16 cellular contexts compared by ENCODE assay signal in the genomic region with DNA sequence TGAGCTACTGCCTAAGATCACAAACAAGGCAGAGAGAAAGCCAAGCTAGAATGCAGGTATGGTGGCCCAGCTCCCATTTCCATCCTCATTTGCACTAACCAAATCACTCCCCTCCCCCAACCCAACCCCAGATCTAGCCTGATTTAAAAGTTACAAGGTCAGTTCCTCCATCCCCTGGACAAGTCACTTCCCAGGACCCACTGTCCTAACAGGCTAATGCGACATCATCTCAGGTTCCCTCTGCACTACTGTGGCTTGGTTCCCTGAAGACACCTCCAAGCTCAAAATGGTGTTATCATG. TPM values are rescaled to one million over a fixed set of nuclear protein-coding genes. Genes with fewer than 3 reads are reported as not detected.
A peak's percentile ranks its signal among the peaks of the same experiment; 100 is the strongest.
DNase-seq lines count a peak whose midpoint lies in the region; ATAC-seq, FAIRE-seq and TF ChIP-seq lines count a peak whose summit lies in the region.
"Had no signal": no experiment of that assay in that cellular context is flagged by ENCODE, and none has a peak within 500 bp of the region (broad histone marks: within the 10 kb centered on the region; RNA-seq: fewer than 3 reads in every experiment).

No MANE protein-coding gene starts in this region.

- peak overlapping the region; percentile 49 for H3K27ac ChIP-seq in HL-60 (replicated peaks)
- peak overlapping the region; percentile 56 for H3K27ac ChIP-seq in K562 (ENCODE audit: extremely low read depth, low read depth, low read length)
- peak overlapping the region; percentile 43 for H3K27ac ChIP-seq in iPS-20b (ENCODE audit: low read length)
- H3K27ac ChIP-seq in spleen, result peak overlapping the region in 7 of 8 donors; percentile 85 to 93 (median 90)

- ATAC-seq in K562, result no peak
- ATAC-seq: mucosa of descending colon had no signal

- CTCF ChIA-PET in K562 (lab: Yijun Ruan, JAX; ENCODE audit: low intra/inter-chr PET ratio), result no interaction called here

- 0 out of 3 replicates have a peak, but pooled peaks cover 2% of the 10 kb centered on the region for H3K36me3 ChIP-seq in K562 (ENCODE audit: control insufficient read depth, insufficient read depth, low read length)
- no peaks in the 10 kb centered on the region; the same call in none of the 2 replicates for H3K36me3 ChIP-seq in iPS-20b (ENCODE audit: insufficient read depth, low read depth, low read length)
- H3K36me3 ChIP-seq in spleen, result no peaks in the 10 kb centered on the region
- no peaks in the 10 kb centered on the region for H3K36me3 ChIP-seq in BE2C

- peak overlapping the region; percentile 97 for H3K4me2 ChIP-seq in K562 (ENCODE audit: insufficient read depth, low read length)

- H3K27me3 ChIP-seq in HL-60 (ENCODE audit: insufficient read depth, poor library complexity, severe bottlenecking) (no peaks in the 10 kb centered on the region), K562 (ENCODE audit: control insufficient read depth in 2 of 2, insufficient read depth in 2 of 2, low read length in 2 of 2) (no peaks in the 10 kb centered on the region), iPS-20b (ENCODE audit: insufficient read depth, low read length) (no peaks in the 10 kb centered on the region), spleen (replicated peaks in 1 of 7) (no peaks in the 10 kb centered on the region), BE2C (peaks cover 41% of the 10 kb centered on the region)

- H4K20me1 ChIP-seq in K562 (replicated peaks; ENCODE audit: control insufficient read depth, insufficient read depth, low read length), result no peaks in the 10 kb centered on the region

- TF ChIP-seq POLR2A in K562 (conservative IDR thresholded peaks at IDR 0.05), result no peak
- no peak for TF ChIP-seq POLR2A in spleen (IDR thresholded peaks at IDR 0.05)

- TF ChIP-seq CTCF in HL-60 (IDR thresholded peaks at IDR 0.05; ENCODE audit: insufficient read depth, low read length) (no peak), K562 (IDR thresholded peaks at IDR 0.05 in 2 of 3, conservative IDR thresholded peaks at IDR 0.05 in 1 of 3; ENCODE audit: insufficient read depth in 2 of 3, low read depth in 1 of 3, low read length in 3 of 3) (no peak), spleen (IDR thresholded peaks at IDR 0.05 in 8 of 11, conservative IDR thresholded peaks at IDR 0.05 in 3 of 11) (no peak), BE2C (IDR thresholded peaks at IDR 0.05; ENCODE audit: low read depth, low read length) (no peak)

- BruUV-seq in K562 (replicated peaks; lab: Mats Ljungman, UMichigan), result no TSS peak

- H3K9me3 ChIP-seq in K562 (replicated peaks; ENCODE audit: control insufficient read depth, insufficient read depth, low read depth, low read length) (no peaks in the 10 kb centered on the region), iPS-20b (ENCODE audit: insufficient read depth, low read depth, low read length) (no peaks in the 10 kb centered on the region), spleen (no peaks in the 10 kb centered on the region), BE2C (no peaks in the 10 kb centered on the region)
- H3K9me3 ChIP-seq: mucosa of descending colon had no signal

- TF ChIP-seq EP300 in K562 (IDR thresholded peaks at IDR 0.05; ENCODE audit: low read length), result no peak

- POLR2A ChIA-PET in K562 (lab: Yijun Ruan, JAX), result interaction anchor here (0.6 to 3.9 kb wide), 8 partner anchors 8 to 378 kb away, joined by 3 to 19 read pairs (median 4); a partner anchor contains a TSS

- DNase-seq in HL-60 (ENCODE audit: low read depth in 1 of 2, low spot score in 1 of 2) (no peak), K562 (ENCODE audit: extremely low read depth in 1 of 4, low spot score in 3 of 4) (peak in 1 of 4 experiments; percentile 37), spleen (no peak), DMS114 treated with DMSO at 0.1 percent for 48 hours (lab: John Stamatoyannopoulos, UW; ENCODE audit: unreplicated experiment) (no peak), BE2C (no peak), NCI-H1417 treated with DMSO at 0.1 percent for 48 hours (lab: John Stamatoyannopoulos, UW) (no peak)
- DNase-seq in NK-92 treated with Interleukin-12 subunit alpha and Interleukin-12 subunit beta, amount 100 ng/mL, for 24 hours (lab: John Stamatoyannopoulos, UW), result no peak
- DNase-seq: activated CD4-positive, alpha-beta T cell treated with anti-CD3 and anti-CD28 coated beads, Interleukin-2, amount 10 ng/mL, durations not matched to agents 7 days and 5 days; GDM1; HFFc6; mucosa of descending colon; NCI-H1105 treated with DMSO at 0.1 percent for 48 hours; NCI-H510A; RPMI8226 had no signal

- H3K79me2 ChIP-seq in K562 (ENCODE audit: control insufficient read depth, insufficient read depth, low read length), result peaks cover 63% of the 10 kb centered on the region

- H3K4me1 ChIP-seq in K562 (replicated peaks in 1 of 2; ENCODE audit: control insufficient read depth in 2 of 2, insufficient read depth in 2 of 2, low read length in 2 of 2) (peaks cover 31 to 42% of the 10 kb centered on the region in 2 experiments), iPS-20b (ENCODE audit: insufficient read depth, low read length) (peaks cover 32% of the 10 kb centered on the region), spleen (peaks cover 8 to 82% (median 58%) of the 10 kb centered on the region in 6 donors), BE2C (no peaks in the 10 kb centered on the region)

- no peak for FAIRE-seq in K562 (lab: Jason Lieb, UNC)
- FAIRE-seq: HTR-8/SVneo had no signal

- H3K9ac ChIP-seq in K562 (ENCODE audit: insufficient read depth in 1 of 2, low read depth in 2 of 2, low read length in 2 of 2), result peak overlapping the region; percentile 38 to 88; a peak in 3 of 4 replicates
- H3K9ac ChIP-seq in iPS-20b (ENCODE audit: low read depth, low read length), result peak overlapping the region; percentile 24; the same call in 1 of the 2 replicates

- 31% methylated on average over 1 of the region's 1 CpG for WGBS in K562 (ENCODE audit: insufficient coverage, low coverage, missing lambda C conversion rate)
- WGBS in spleen, 5 donors, result 75 to 88% (median 86%) methylated on average over 1 of the region's 1 CpG

- H2AFZ ChIP-seq in K562 (ENCODE audit: low read depth, low read length), result no peak overlapping the region

- H3K4me3 ChIP-seq in HL-60 (replicated peaks; ENCODE audit: insufficient read depth, low read length), result no peak overlapping the region
- peak overlapping the region; percentile 87 for H3K4me3 ChIP-seq in K562
- peak overlapping the region; percentile 87 for H3K4me3 ChIP-seq in iPS-20b (ENCODE audit: low read length)
- peak overlapping the region in 1 of 8 donors; percentile 86 for H3K4me3 ChIP-seq in spleen
- H3K4me3 ChIP-seq in BE2C (ENCODE audit: low read depth, low read length), result no peak overlapping the region
- H3K4me3 ChIP-seq: mucosa of descending colon had no signal

- TF ChIP-seq RAD21 in K562 (CRISPR knock-in tag; conservative IDR thresholded peaks at IDR 0.05 in 1 of 2, IDR thresholded peaks at IDR 0.05 in 1 of 2), result no peak

- peaks cover 3% of the 10 kb centered on the region for H3K9me1 ChIP-seq in K562 (ENCODE audit: control insufficient read depth, insufficient read depth, low read length)

- in situ Hi-C loops in K562 (cut with MboI), result no loop called here

- intact Hi-C loops in K562 (cut with micrococcal nuclease), result no loop called here
- intact Hi-C loops in spleen (cut with DNase I; ENCODE audit: low total_unique reads), result no loop called here

RNA-seq across cellular contexts. Expression of a gene that starts 2.4 kb away (rescaled TPM):
- 141 and 286 TPM in 2 replicates for total RNA-seq in K562 (2011; cell fraction: chromatin; rRNA removed; ENCODE audit: low replicate concordance)
- 122 and 178 TPM in 2 replicates for total RNA-seq in K562 (2011; cell fraction: nucleolus; rRNA removed)
- total RNA-seq in K562 (2011; cell fraction: nucleoplasm; rRNA removed), result 177 and 186 TPM in 2 replicates
- total RNA-seq in K562 (2014; rRNA removed) (27.4 and 33.9 TPM in 2 replicates), K562 (2014; rRNA removed; fragmentation: Illumina TruSeq; extraction: Trizol) (66.3 and 74.4 TPM in 2 replicates), K562 (2015; rRNA removed; fragmentation: Illumina TruSeq; extraction: Trizol) (45.6 and 46.4 TPM in 2 replicates), K562 (2021) (52.9 and 60.6 TPM in 2 replicates), spleen (10 to 100 TPM; 46.7 to 77.2 (median 56.8) TPM)
- polyA plus RNA-seq in K562 (2011; rRNA removed) (187 and 204 TPM in 2 replicates), K562 (2014; fragmentation: Illumina TruSeq; extraction: Trizol) (101 and 117 TPM in 2 replicates), K562 (2014; fragmentation: Nextera tagmentation; extraction: Ambion mirVana) (10 to 100 TPM; 30.6 to 52.5 TPM), K562 (2014; rRNA removed) (29.3 and 34.0 TPM in 2 replicates), spleen (10 to 100 TPM in 1 of 3 donors, 1 to 10 TPM in 2; 6.4 to 16.5 (median 8.4) TPM)
- polyA plus RNA-seq in K562 (2011; cell fraction: cytosol; rRNA removed), result 165 and 171 TPM in 2 replicates
- polyA plus RNA-seq in K562 (2011; cell fraction: nucleus; rRNA removed), result 81.4 and 97.5 TPM in 2 replicates
- 38.5 and 65.7 TPM in 2 replicates for polyA plus RNA-seq in K562 (2012)
- polyA minus RNA-seq in K562 (2011; rRNA and poly(A)+ RNA removed), result 160 and 231 TPM in 2 replicates
- polyA minus RNA-seq in K562 (2011; cell fraction: cytosol; rRNA and poly(A)+ RNA removed), result 62.2 and 87.5 TPM in 2 replicates
- polyA minus RNA-seq in K562 (2011; cell fraction: nucleus; rRNA and poly(A)+ RNA removed), result 21.8 and 42.3 TPM in 2 replicates
- polyA plus RNA-seq in BE2C (2012; ENCODE audit: insufficient read depth, insufficient read length, low read depth), result 0.54 TPM

RNA-seq across cellular contexts. Expression of a gene that starts 20.2 kb away (rescaled TPM):
- total RNA-seq in K562 (2011; cell fraction: chromatin; rRNA removed; ENCODE audit: low replicate concordance), result 1.5 and 4.4 TPM in 2 replicates
- total RNA-seq in K562 (2011; cell fraction: nucleolus; rRNA removed), result 2.0 and 3.0 TPM in 2 replicates
- 2.4 and 4.0 TPM in 2 replicates for total RNA-seq in K562 (2011; cell fraction: nucleoplasm; rRNA removed)
- total RNA-seq in K562 (2014; rRNA removed) (not detected in 2 replicates), K562 (2014; rRNA removed; fragmentation: Illumina TruSeq; extraction: Trizol) (not detected in 2 replicates), K562 (2015; rRNA removed; fragmentation: Illumina TruSeq; extraction: Trizol) (0.23 TPM in 1 of 2 replicates, not detected in the other), K562 (2021) (0.38 and 0.53 TPM in 2 replicates), spleen (10 to 100 TPM; 24.3 to 31.9 (median 29.7) TPM)
- polyA plus RNA-seq in K562 (2011; rRNA removed) (0.23 TPM in 1 of 2 replicates, not detected in the other), K562 (2014; fragmentation: Illumina TruSeq; extraction: Trizol) (not detected in 2 replicates), K562 (2014; fragmentation: Nextera tagmentation; extraction: Ambion mirVana) (not detected), K562 (2014; rRNA removed) (0.23 and 0.27 TPM in 2 replicates), spleen (100 to 1,000 TPM in 1 of 3 donors, 10 to 100 TPM in 2; 87.6 to 141 (median 94.2) TPM)
- polyA plus RNA-seq in K562 (2011; cell fraction: cytosol; rRNA removed), result not detected in 2 replicates
- 1.3 and 3.0 TPM in 2 replicates for polyA plus RNA-seq in K562 (2011; cell fraction: nucleus; rRNA removed)
- 0.26 and 0.84 TPM in 2 replicates for polyA plus RNA-seq in K562 (2012)
- polyA minus RNA-seq in K562 (2011; rRNA and poly(A)+ RNA removed), result 0.53 TPM in 1 of 2 replicates, not detected in the other
- not detected in 2 replicates for polyA minus RNA-seq in K562 (2011; cell fraction: cytosol; rRNA and poly(A)+ RNA removed)
- 0.81 and 1.1 TPM in 2 replicates for polyA minus RNA-seq in K562 (2011; cell fraction: nucleus; rRNA and poly(A)+ RNA removed)
- polyA plus RNA-seq in BE2C (2012; ENCODE audit: insufficient read depth, insufficient read length, low read depth), result not detected
- total RNA-seq: HFFc6 had no signal

RNA-seq across cellular contexts. Expression of a gene that starts 27.2 kb away (rescaled TPM):
- total RNA-seq in K562 (2011; cell fraction: chromatin; rRNA removed; ENCODE audit: low replicate concordance), result 56.3 and 125 TPM in 2 replicates
- total RNA-seq in K562 (2011; cell fraction: nucleolus; rRNA removed), result 93.4 and 97.7 TPM in 2 replicates
- 70.5 and 77.6 TPM in 2 replicates for total RNA-seq in K562 (2011; cell fraction: nucleoplasm; rRNA removed)
- total RNA-seq in K562 (2014; rRNA removed), result 59.8 and 77.5 TPM in 2 replicates
- 43.1 and 52.9 TPM in 2 replicates for total RNA-seq in K562 (2014; rRNA removed; fragmentation: Illumina TruSeq; extraction: Trizol)
- total RNA-seq in K562 (2015; rRNA removed; fragmentation: Illumina TruSeq; extraction: Trizol), result 56.4 and 57.5 TPM in 2 replicates
- 50.6 and 51.1 TPM in 2 replicates for total RNA-seq in K562 (2021)
- 52.8 and 54.2 TPM in 2 replicates for polyA plus RNA-seq in K562 (2011; rRNA removed)
- 52.1 and 58.4 TPM in 2 replicates for polyA plus RNA-seq in K562 (2011; cell fraction: cytosol; rRNA removed)
- polyA plus RNA-seq in K562 (2011; cell fraction: nucleus; rRNA removed), result 205 and 262 TPM in 2 replicates
- 44.8 and 45.4 TPM in 2 replicates for polyA plus RNA-seq in K562 (2012)
- 53.1 and 57.5 TPM in 2 replicates for polyA plus RNA-seq in K562 (2014; fragmentation: Illumina TruSeq; extraction: Trizol)
- polyA plus RNA-seq in K562 (2014; fragmentation: Nextera tagmentation; extraction: Ambion mirVana), result 10 to 100 TPM in 1 of 2 experiments, 1 to 10 TPM in 1; 7.4 to 46.3 TPM
- 50.9 and 60.2 TPM in 2 replicates for polyA plus RNA-seq in K562 (2014; rRNA removed)
- 67.4 and 82.4 TPM in 2 replicates for polyA minus RNA-seq in K562 (2011; rRNA and poly(A)+ RNA removed)
- polyA minus RNA-seq in K562 (2011; cell fraction: cytosol; rRNA and poly(A)+ RNA removed), result 31.4 and 33.5 TPM in 2 replicates
- 33.8 and 36.8 TPM in 2 replicates for polyA minus RNA-seq in K562 (2011; cell fraction: nucleus; rRNA and poly(A)+ RNA removed)
- total RNA-seq in spleen, result 100 to 1,000 TPM; 113 to 158 (median 123) TPM
- polyA plus RNA-seq in spleen, result 100 to 1,000 TPM; 132 to 339 (median 228) TPM
- polyA plus RNA-seq in BE2C (2012; ENCODE audit: insufficient read depth, insufficient read length, low read depth), result 83.8 TPM

RNA-seq across cellular contexts. Expression of a gene that starts 51.1 kb away (rescaled TPM):
- total RNA-seq in K562 (2011; cell fraction: chromatin; rRNA removed; ENCODE audit: low replicate concordance), result 0.12 and 0.28 TPM in 2 replicates
- total RNA-seq in K562 (2011; cell fraction: nucleolus; rRNA removed), result 0.13 and 0.17 TPM in 2 replicates
- total RNA-seq in K562 (2011; cell fraction: nucleoplasm; rRNA removed), result 0.15 TPM in 1 of 2 replicates, not detected in the other
- total RNA-seq in K562 (2014; rRNA removed) (0.04 and 0.73 TPM in 2 replicates), K562 (2014; rRNA removed; fragmentation: Illumina TruSeq; extraction: Trizol) (0.06 and 0.07 TPM in 2 replicates), K562 (2015; rRNA removed; fragmentation: Illumina TruSeq; extraction: Trizol) (0.04 and 0.07 TPM in 2 replicates), K562 (2021) (0.35 and 0.42 TPM in 2 replicates), spleen (100 to 1,000 TPM; 103 to 145 (median 129) TPM)
- polyA plus RNA-seq in K562 (2011; rRNA removed) (0.12 and 0.20 TPM in 2 replicates), K562 (2014; fragmentation: Illumina TruSeq; extraction: Trizol) (0.11 and 0.12 TPM in 2 replicates), K562 (2014; fragmentation: Nextera tagmentation; extraction: Ambion mirVana) (under 1 TPM; 0.01 to 0.03 TPM), K562 (2014; rRNA removed) (0.17 and 0.18 TPM in 2 replicates), spleen (10 to 100 TPM; 28.8 to 81.5 (median 31.1) TPM)
- 0.15 and 0.58 TPM in 2 replicates for polyA plus RNA-seq in K562 (2011; cell fraction: cytosol; rRNA removed)
- polyA plus RNA-seq in K562 (2011; cell fraction: nucleus; rRNA removed), result 0.10 and 0.28 TPM in 2 replicates
- polyA plus RNA-seq in K562 (2012), result 0.21 and 0.39 TPM in 2 replicates
- 0.09 and 0.14 TPM in 2 replicates for polyA minus RNA-seq in K562 (2011; rRNA and poly(A)+ RNA removed)
- 0.19 TPM in 1 of 2 replicates, not detected in the other for polyA minus RNA-seq in K562 (2011; cell fraction: cytosol; rRNA and poly(A)+ RNA removed)
- polyA minus RNA-seq in K562 (2011; cell fraction: nucleus; rRNA and poly(A)+ RNA removed), result not detected in 2 replicates
- polyA plus RNA-seq in BE2C (2012; ENCODE audit: insufficient read depth, insufficient read length, low read depth), result 0.56 TPM
- total RNA-seq: HFFc6 had no signal

Comparison
In these comparisons a context has a peak if more than half of its experiments do, and no peak if none do; other contexts are left out.
1. H3K4me3 ChIP-seq: peak in K562 (single experiment) and iPS-20b (single experiment); none in HL-60 (single experiment) and BE2C (single experiment).
2. RNA of a gene that starts 20.2 kb away (total RNA-seq): 24.3 to 31.9 TPM in spleen; 0.23 to 4.4 TPM in K562; every median in the first group is over 4 times any median in the second.
3. Peak in every context shown above with its lines, with median percentiles within 50 percentile points of each other: H3K27ac ChIP-seq.